In the genomic region with DNA sequence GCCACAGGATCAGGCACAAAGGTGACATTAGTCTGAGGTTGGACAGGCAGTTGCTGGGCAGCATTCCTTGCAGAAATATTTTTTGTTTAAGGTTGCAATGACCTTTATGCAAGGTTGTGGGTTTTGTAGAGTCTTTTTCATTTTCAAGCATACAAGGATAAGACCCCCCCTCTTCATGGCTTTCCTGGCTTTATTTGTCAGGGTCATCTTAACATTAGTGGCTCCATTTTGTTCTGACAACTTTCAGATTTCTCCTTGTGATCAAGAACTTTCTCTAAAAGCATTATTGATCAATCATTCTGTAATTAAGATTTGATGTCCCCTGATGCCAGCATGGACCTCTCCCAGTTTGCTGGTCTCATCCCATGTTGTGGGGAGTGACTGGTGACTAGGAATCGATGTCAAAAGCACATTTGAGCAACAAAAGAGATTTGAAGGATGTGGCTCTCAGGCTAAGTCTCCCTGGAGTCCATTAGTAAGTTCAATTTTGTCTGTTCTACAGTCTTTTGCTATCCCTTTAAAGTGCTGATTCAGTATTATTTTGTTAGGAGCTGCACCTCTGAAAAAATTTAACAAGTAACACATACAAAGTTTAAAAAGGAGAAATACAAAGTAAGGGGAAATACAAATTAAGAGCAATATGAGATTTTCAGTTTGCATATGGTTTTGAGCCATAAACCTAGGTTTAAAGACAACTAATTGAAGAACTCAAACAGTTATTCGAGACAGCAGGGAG, we compare ENCODE assay signal across 10 cellular contexts. TPM values are rescaled to one million over a fixed set of nuclear protein-coding genes. Genes with fewer than 3 reads are reported as not detected.
DNase-seq lines count a peak whose midpoint lies in the region; ATAC-seq and TF ChIP-seq lines count a peak whose summit lies in the region.
"Had no signal": no experiment of that assay in that cellular context is flagged by ENCODE, and none has a peak within 500 bp of the region (broad histone marks: within the 10 kb centered on the region; RNA-seq: fewer than 3 reads in every experiment).

No MANE protein-coding gene starts in this region.

- H3K27ac ChIP-seq in HL-60 (replicated peaks) (peak overlapping the region; percentile 98), adrenal gland (peak overlapping the region in 3 of 5 donors; percentile 4 to 75 (median 46))

- no peak for DNase-seq in CD14-positive monocyte (ENCODE audit: low spot score)
- no peak for DNase-seq in HL-60 (ENCODE audit: low read depth in 1 of 2, low spot score in 1 of 2)
- no peak for DNase-seq in adrenal gland
- DNase-seq in natural killer cell = no peak
- DNase-seq in NCI-H446 treated with DMSO at 0.1 percent for 48 hours (lab: John Stamatoyannopoulos, UW) = no peak
- DNase-seq in SHP77 treated with DMSO at 0.1 percent for 48 hours (lab: John Stamatoyannopoulos, UW) = no peak
- DNase-seq in stimulated activated naive CD4-positive, alpha-beta T cell (lab: John Stamatoyannopoulos, UW) = no peak
- DNase-seq: HCEC 1CT, NCI-H2029 treated with DMSO at 0.1 percent for 48 hours had no signal

- peaks cover 57% of the 10 kb centered on the region for H3K4me1 Mint-ChIP-seq in CD14-positive monocyte
- peaks cover 67 to 71% of the 10 kb centered on the region in 2 donors for H3K4me1 Mint-ChIP-seq in natural killer cell

- H3K27me3 ChIP-seq in HL-60 (ENCODE audit: insufficient read depth, poor library complexity, severe bottlenecking) (no peaks in the 10 kb centered on the region), adrenal gland (no peaks in the 10 kb centered on the region)

- H3K4me3 Mint-ChIP-seq in CD14-positive monocyte (no peak overlapping the region), natural killer cell (peak overlapping the region; percentile 49)

- H3K27me3 Mint-ChIP-seq in CD14-positive monocyte (ENCODE audit: low read depth in 3 of 3) (peaks cover 0 to 3% (median 0%) of the 10 kb centered on the region in 3 donors), natural killer cell (ENCODE audit: low read depth in 2 of 2) (no peaks in the 10 kb centered on the region)

- intact Hi-C loops in CD14-positive monocyte (cut with micrococcal nuclease) = no loop called here
- intact Hi-C loops in adrenal gland (cut with DNase I) = no loop called here
- intact Hi-C loops in natural killer cell (cut with micrococcal nuclease) = no loop called here

- WGBS in adrenal gland, 4 donors = 79 to 94% (median 89%) methylated on average over 2 of the region's 2 CpGs

- peaks cover 0 to 8% (median 0%) of the 10 kb centered on the region in 7 donors for H3K9me3 Mint-ChIP-seq in CD14-positive monocyte
- H3K9me3 Mint-ChIP-seq in natural killer cell = no peaks in the 10 kb centered on the region

- ATAC-seq in natural killer cell (no peak), GM18861 (IDR thresholded peaks at IDR 0.05; ENCODE audit: unreplicated experiment) (no peak)

- H3K36me3 Mint-ChIP-seq in CD14-positive monocyte (peaks cover 13 to 22% of the 10 kb centered on the region in 2 donors), natural killer cell (peaks cover 6% of the 10 kb centered on the region)

- no peak for TF ChIP-seq CTCF in CD14-positive monocyte (IDR thresholded peaks at IDR 0.05)
- TF ChIP-seq CTCF in HL-60 (IDR thresholded peaks at IDR 0.05; ENCODE audit: insufficient read depth, low read length) = no peak
- TF ChIP-seq CTCF in adrenal gland (IDR thresholded peaks at IDR 0.05) = no peak
- no peak for TF ChIP-seq CTCF in natural killer cell (IDR thresholded peaks at IDR 0.05)

- H3K4me3 ChIP-seq in HL-60 (replicated peaks; ENCODE audit: insufficient read depth, low read length) (no peak overlapping the region), adrenal gland (no peak overlapping the region)

- TF ChIP-seq POLR2A in adrenal gland (IDR thresholded peaks at IDR 0.05) = no peak

- no peaks in the 10 kb centered on the region for H3K36me3 ChIP-seq in adrenal gland (replicated peaks in 1 of 2)

- no peaks in the 10 kb centered on the region for H3K9me3 ChIP-seq in adrenal gland (replicated peaks in 1 of 3)

- H3K4me1 ChIP-seq in adrenal gland (replicated peaks in 1 of 2) = peaks cover 13 to 28% of the 10 kb centered on the region in 2 donors

- peak overlapping the region; percentile 95 to 98 (median 96) for H3K27ac Mint-ChIP-seq in CD14-positive monocyte
- peak overlapping the region; percentile 95 to 99 for H3K27ac Mint-ChIP-seq in natural killer cell

RNA-seq across cellular contexts. Expression of gene CARD8, which starts 5.3 kb away (rescaled TPM):
- polyA plus RNA-seq in CD14-positive monocyte (10 to 100 TPM; 76.4 to 90.9 TPM), adrenal gland (10 to 100 TPM; 30.0 to 48.3 (median 33.7) TPM)
- total RNA-seq in adrenal gland (10 to 100 TPM; 14.1 to 45.3 (median 32.1) TPM), natural killer cell (100 to 1,000 TPM; 147 to 216 (median 154) TPM)

RNA-seq across cellular contexts. Expression of gene ZNF114, which starts 19.4 kb away (rescaled TPM):
- not detected for polyA plus RNA-seq in CD14-positive monocyte
- total RNA-seq in adrenal gland = under 1 TPM in 7 of 8 donors, not detected in 1; 0.18 to 0.78 (median 0.58) TPM
- polyA plus RNA-seq in adrenal gland = under 1 TPM; 0.07 to 0.16 (median 0.10) TPM
- total RNA-seq in natural killer cell = not detected
